Comparison of ENCODE assay signal across 18 cellular contexts in the genomic region with DNA sequence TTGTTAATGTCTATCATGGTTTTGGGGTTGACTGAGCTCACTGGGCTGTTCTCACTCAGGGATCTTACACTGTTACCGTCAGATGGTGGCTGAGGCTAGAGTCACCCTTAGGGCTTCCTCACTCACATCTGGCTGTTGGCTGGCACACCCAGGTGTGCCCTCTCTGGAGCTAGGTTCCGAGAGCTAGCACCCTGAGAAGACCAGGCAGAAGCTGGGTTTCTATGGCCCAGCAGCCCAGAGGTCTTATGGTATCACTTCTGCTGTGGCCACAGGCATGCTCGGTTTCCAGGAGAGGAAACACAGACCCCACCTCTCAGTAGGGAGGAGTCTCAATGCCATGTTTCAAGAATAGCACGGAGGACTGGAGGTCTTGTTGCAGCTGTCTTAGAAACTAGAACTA. TPM values are rescaled to one million over a fixed set of nuclear protein-coding genes. Genes with fewer than 3 reads are reported as not detected.
DNase-seq lines count a peak whose midpoint lies in the region; ATAC-seq, FAIRE-seq and TF ChIP-seq lines count a peak whose summit lies in the region.
"Had no signal": no experiment of that assay in that cellular context is flagged by ENCODE, and none has a peak within 500 bp of the region (broad histone marks: within the 10 kb centered on the region; RNA-seq: fewer than 3 reads in every experiment).

No MANE protein-coding gene starts in this region.

- H3K27me3 ChIP-seq in H1 (replicated peaks in 1 of 4; ENCODE audit: control insufficient read depth in 3 of 4, extremely low read depth in 1 of 4, insufficient read depth in 3 of 4, low read length in 3 of 4), result no peaks in the 10 kb centered on the region
- H3K27me3 ChIP-seq in upper lobe of right lung, result no peaks in the 10 kb centered on the region
- no peaks in the 10 kb centered on the region for H3K27me3 ChIP-seq in H7 (ENCODE audit: control insufficient read depth, insufficient read depth, low read length)
- H3K27me3 ChIP-seq: cardiac muscle cell had no signal

- no peak for FAIRE-seq in H1 (lab: Jason Lieb, UNC)

- H3K14ac ChIP-seq in H1 (ENCODE audit: insufficient read length), result no peak overlapping the region

- peak; percentile 46 for ATAC-seq in stimulated activated naive CD8-positive, alpha-beta T cell treated with anti-CD3 and anti-CD28 coated beads, Interleukin-15, amount 100 ng/mL, for 72 hours
- no peak for ATAC-seq in stimulated activated naive CD8-positive, alpha-beta T cell treated with anti-CD3 and anti-CD28 coated beads, Interleukin-15, Interleukin-2, amounts not matched to agents 100 U/mL and 50 U/mL, for 24 hours
- ATAC-seq in upper lobe of right lung, result peak; percentile 12
- ATAC-seq: activated T-cell treated with anti-CD3 and anti-CD28 coated beads, Interleukin-2, amount 50 U/mL, for 4 hours; right cardiac atrium had no signal

- no peak overlapping the region for H3K4me3 Mint-ChIP-seq in stimulated activated naive CD8-positive, alpha-beta T cell treated with anti-CD3 and anti-CD28 coated beads, Interleukin-15, amount 100 ng/mL, for 72 hours
- H3K4me3 Mint-ChIP-seq: activated T-cell treated with anti-CD3 and anti-CD28 coated beads, Interleukin-2, amount 50 U/mL, for 4 hours had no signal

- no peak for TF ChIP-seq CTCF in H1 (IDR thresholded peaks at IDR 0.05; ENCODE audit: control extremely low read depth in 1 of 3, insufficient read depth in 1 of 3, low read depth in 1 of 3, low read length in 3 of 3)
- no peak for TF ChIP-seq CTCF in upper lobe of right lung (IDR thresholded peaks at IDR 0.05)

- H4K8ac ChIP-seq in H1 (ENCODE audit: extremely low read depth, insufficient read depth, low read length), result no peak overlapping the region

- H3K36me3 ChIP-seq in H1 (ENCODE audit: control insufficient read depth in 2 of 4, insufficient read depth in 4 of 4, low read length in 3 of 4) (no peaks in the 10 kb centered on the region), upper lobe of right lung (no peaks in the 10 kb centered on the region), H7 (replicated peaks; ENCODE audit: control insufficient read depth, insufficient read depth, low read length) (no peaks in the 10 kb centered on the region)
- H3K36me3 ChIP-seq: cardiac muscle cell had no signal

- H3K27ac ChIP-seq in H1 (ENCODE audit: low read depth, low read length), result no peak overlapping the region
- no peak overlapping the region for H3K27ac ChIP-seq in upper lobe of right lung
- no peak overlapping the region for H3K27ac ChIP-seq in caudate nucleus (ENCODE audit: low read depth, low read length)
- H3K27ac ChIP-seq: cardiac muscle cell had no signal

- no peaks in the 10 kb centered on the region for H3K9me3 Mint-ChIP-seq in stimulated activated naive CD8-positive, alpha-beta T cell treated with anti-CD3 and anti-CD28 coated beads, Interleukin-15, amount 100 ng/mL, for 72 hours
- H3K9me3 Mint-ChIP-seq: activated T-cell treated with anti-CD3 and anti-CD28 coated beads, Interleukin-2, amount 50 U/mL, for 4 hours had no signal

- no peak overlapping the region for H3K56ac ChIP-seq in H1 (replicated peaks; ENCODE audit: insufficient read length, low read depth, low read length)

- no peak overlapping the region for H3K18ac ChIP-seq in H1 (ENCODE audit: extremely low read depth, low read length)

- H3K4me2 ChIP-seq in H1 (ENCODE audit: insufficient read depth in 1 of 2, low read depth in 2 of 2, low read length in 2 of 2), result no peak overlapping the region

- no peak for TF ChIP-seq POLR2A in H1 (IDR thresholded peaks at IDR 0.05; ENCODE audit: control extremely low read depth in 1 of 2, low read depth in 2 of 2, low read length in 2 of 2)

- H3K23ac ChIP-seq in H1 (ENCODE audit: insufficient read length), result no peak overlapping the region

- no peak overlapping the region for H3K27ac Mint-ChIP-seq in stimulated activated naive CD8-positive, alpha-beta T cell treated with anti-CD3 and anti-CD28 coated beads, Interleukin-15, amount 100 ng/mL, for 72 hours

- H3K4me1 ChIP-seq in H1 (replicated peaks in 1 of 4; ENCODE audit: control insufficient read depth in 3 of 4, insufficient read depth in 4 of 4, low read length in 3 of 4) (peaks cover 0 to 2% (median under 1%) of the 10 kb centered on the region in 4 experiments; a peak in 1 of 7 replicates), upper lobe of right lung (no peaks in the 10 kb centered on the region)

- TF ChIP-seq RAD21 in H1 (IDR thresholded peaks at IDR 0.05 in 1 of 2, conservative IDR thresholded peaks at IDR 0.05 in 1 of 2; ENCODE audit: low read depth in 2 of 2, low read length in 2 of 2), result no peak

- H2AFZ ChIP-seq in H1 (ENCODE audit: low read length), result peak overlapping the region; percentile 85; the same call in 1 of the 2 replicates

- no peak overlapping the region for H4K91ac ChIP-seq in H1 (replicated peaks; ENCODE audit: insufficient read length, low read length)

- H3K79me2 ChIP-seq in H1 (ENCODE audit: control insufficient read depth in 1 of 2, insufficient read depth in 2 of 2, low read length in 2 of 2), result no peaks in the 10 kb centered on the region

- H3K4me3 ChIP-seq in H1 (ENCODE audit: extremely low read depth in 1 of 4, insufficient read depth in 2 of 4, low read depth in 3 of 4, low read length in 4 of 4) (no peak overlapping the region), upper lobe of right lung (no peak overlapping the region), H7 (ENCODE audit: insufficient read depth, low read depth, low read length) (no peak overlapping the region)
- H3K4me3 ChIP-seq: cardiac muscle cell had no signal

- H3K27me3 Mint-ChIP-seq in stimulated activated naive CD8-positive, alpha-beta T cell treated with anti-CD3 and anti-CD28 coated beads, Interleukin-15, amount 100 ng/mL, for 72 hours, result no peaks in the 10 kb centered on the region

- WGBS in H1 (ENCODE audit: extremely low coverage in 1 of 2, insufficient coverage in 1 of 2, insufficient read length in 1 of 2, insufficient replicate concordance in 2 of 2, low coverage in 1 of 2, low lambda C conversion rate in 2 of 2, missing lambda C conversion rate in 1 of 2), 2 experiments, result 87% methylated on average over 4 of the region's 4 CpGs; no CpG with 5 or more reads in 1 of the 2 experiments

- POLR2A ChIA-PET in H1 (lab: Charles Lee; ENCODE audit: partially characterized antibody), result interaction anchor here (0.7 kb wide), 1 partner anchor 257 kb away, joined by 3 read pairs; no protein-coding TSS in a partner anchor

- H3K9ac ChIP-seq in H1 (replicated peaks in 1 of 4; ENCODE audit: extremely low read depth in 1 of 4, low read depth in 3 of 4, low read length in 3 of 4), result no peak overlapping the region

- no peak overlapping the region for H4K5ac ChIP-seq in H1 (ENCODE audit: insufficient read length, low read depth, low read length)

- H3K4ac ChIP-seq in H1 (replicated peaks; ENCODE audit: insufficient read length, low read depth, low read length), result no peak overlapping the region

- H3K79me1 ChIP-seq in H1 (ENCODE audit: low read depth, low read length), result no peaks in the 10 kb centered on the region

- intact Hi-C loops in upper lobe of right lung (cut with DNase I), result no loop called here

- no peak for TF ChIP-seq EP300 in H1 (IDR thresholded peaks at IDR 0.05; ENCODE audit: borderline replicate concordance in 1 of 2, low read depth in 2 of 2, low read length in 2 of 2)

- H3K23me2 ChIP-seq in H1 (ENCODE audit: low read depth, low read length), result no peaks in the 10 kb centered on the region; the same call in 1 of the 2 replicates

- peaks cover 4% of the 10 kb centered on the region for H3K4me1 Mint-ChIP-seq in stimulated activated naive CD8-positive, alpha-beta T cell treated with anti-CD3 and anti-CD28 coated beads, Interleukin-15, amount 100 ng/mL, for 72 hours

- no peaks in the 10 kb centered on the region for H4K20me1 ChIP-seq in H1 (replicated peaks in 1 of 2; ENCODE audit: control insufficient read depth in 1 of 2, insufficient read depth in 2 of 2, low read length in 2 of 2)

- H2BK5ac ChIP-seq in H1 (ENCODE audit: low read depth, low read length), result no peak overlapping the region

- H3K9me3 ChIP-seq in H1 (ENCODE audit: insufficient read depth in 2 of 2, low read depth in 1 of 2, low read length in 1 of 2), result no peaks in the 10 kb centered on the region
- no peaks in the 10 kb centered on the region for H3K9me3 ChIP-seq in upper lobe of right lung

- no peak overlapping the region for H2BK120ac ChIP-seq in H1 (replicated peaks; ENCODE audit: low read depth, low read length)

- H2AK5ac ChIP-seq in H1 (ENCODE audit: low read depth, low read length), result no peak overlapping the region

- H2BK15ac ChIP-seq in H1 (ENCODE audit: low read length), result no peak overlapping the region

- CTCF ChIA-PET in H1 (lab: Charles Lee; ENCODE audit: partially characterized antibody), result interaction anchor here (0.6 to 1.1 kb wide), 3 partner anchors 15 to 322 kb away, joined by 3 to 4 read pairs (median 3); no protein-coding TSS in a partner anchor

- no peak overlapping the region for H2BK12ac ChIP-seq in H1 (ENCODE audit: low read depth, low read length)

- H2BK20ac ChIP-seq in H1 (ENCODE audit: low read length), result no peak overlapping the region

- DNase-seq in stimulated activated naive CD8-positive, alpha-beta T cell treated with anti-CD3 and anti-CD28 coated beads, Interleukin-15, amount 100 ng/mL, for 72 hours, result no peak
- DNase-seq in stimulated activated naive CD8-positive, alpha-beta T cell treated with anti-CD3 and anti-CD28 coated beads, Interleukin-15, Interleukin-2, amounts not matched to agents 100 U/mL and 50 U/mL, for 24 hours, result no peak
- DNase-seq in NAMALWA (ENCODE audit: low spot score) (peak; percentile 62), H1 (ENCODE audit: low read depth in 1 of 2, low spot score in 2 of 2) (no peak), upper lobe of right lung (no peak), H7 (no peak), SW480 (ENCODE audit: low spot score) (no peak), caudate nucleus (lab: John Stamatoyannopoulos, UW) (no peak)
- DNase-seq: ACHN; activated T-cell treated with anti-CD3 and anti-CD28 coated beads, Interleukin-2, amount 50 U/mL, for 4 hours; effector CD8-positive, alpha-beta T cell; GDM1; islet precursor cell; mesendoderm; NCI-H187 treated with DMSO at 0.1 percent for 48 hours; NCI-H510A; right cardiac atrium had no signal

TF ChIP-seq in H1, 55 proteins besides CTCF, POLR2A, EP300 and RAD21 (continues in another document):
- TF ChIP-seq BRCA1 (IDR thresholded peaks at IDR 0.05; ENCODE audit: low read depth, low read length) (no peak), GABPA (IDR thresholded peaks at IDR 0.05; ENCODE audit: borderline replicate concordance, insufficient read depth, low read length) (no peak)

RNA-seq across cellular contexts. Expression of gene KIF1B, which starts 20.7 kb away (rescaled TPM):
- 73.9 and 74.2 TPM in 2 replicates for total RNA-seq in H1 (2021; fragmentation: NEBNext Ultra II Directional; extraction: Animal tissue kit (Norgen Biotek cat#: 25700))
- polyA plus RNA-seq in H1 (2011; rRNA removed), result 39.1 and 41.4 TPM in 2 replicates
- 30.0 TPM for polyA plus RNA-seq in H1 (2011; cell fraction: cytosol; rRNA removed)
- polyA plus RNA-seq in H1 (2011; cell fraction: nucleus; rRNA removed), result 42.2 TPM
- polyA plus RNA-seq in H1 (2012, experiment 1 of 2), result 24.4 to 38.4 TPM (median 33.7 TPM) in 4 replicates
- polyA plus RNA-seq in H1 (2012, experiment 2 of 2), result 2.0 TPM
- polyA plus RNA-seq in H1 (2013, experiment 1 of 2), result 26.3 TPM
- polyA plus RNA-seq in H1 (2013, experiment 2 of 2), result 21.9 TPM
- polyA minus RNA-seq in H1 (2011; rRNA and poly(A)+ RNA removed), result 117 and 124 TPM in 2 replicates
- polyA minus RNA-seq in H1 (2011; cell fraction: cytosol; rRNA and poly(A)+ RNA removed), result 47.2 TPM
- polyA minus RNA-seq in H1 (2011; cell fraction: nucleus; rRNA and poly(A)+ RNA removed), result 69.9 TPM
- 35.5 TPM for total RNA-seq in upper lobe of right lung
- 32.1 and 44.8 TPM in 2 replicates for total RNA-seq in H7 (2014; rRNA removed; shearing (Covaris generic))
